ENCODE assay signal across 18 cellular contexts in the genomic region with DNA sequence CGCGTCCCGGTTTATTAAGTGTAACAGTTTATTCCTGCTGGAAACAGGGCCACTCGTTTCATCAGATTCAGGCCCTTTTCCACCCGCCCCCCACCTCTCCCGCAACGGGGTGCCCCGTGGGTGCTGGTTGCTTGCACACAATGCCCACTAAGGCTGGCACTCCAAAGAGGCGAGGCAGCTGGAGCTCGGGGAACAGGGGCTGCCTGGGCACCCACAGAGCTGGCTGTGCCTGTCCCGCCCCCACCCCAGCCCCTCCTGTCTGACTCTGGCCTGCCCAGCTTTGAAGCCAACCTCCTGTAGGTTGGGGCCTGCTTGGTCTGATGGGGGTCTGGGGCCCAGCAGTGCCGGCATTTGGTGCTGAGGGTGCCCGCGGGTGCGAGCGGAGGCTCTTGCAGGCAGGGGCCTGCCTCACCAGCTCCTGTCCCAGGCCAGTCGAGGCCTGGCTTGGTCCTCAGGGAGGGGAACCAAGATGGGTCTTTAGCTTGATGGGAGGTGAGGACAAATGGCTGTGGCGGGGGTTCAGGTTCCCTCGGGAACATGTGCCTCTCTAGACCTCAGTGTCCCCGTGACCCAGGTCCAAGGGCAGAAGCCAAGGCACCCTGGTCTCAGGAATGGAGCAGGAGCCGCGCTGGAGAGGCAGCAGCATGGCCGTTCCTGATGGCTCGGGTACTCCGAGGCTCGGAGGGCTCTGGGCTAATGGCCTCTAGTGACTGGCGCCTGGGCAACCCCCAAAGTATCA. TPM values are rescaled to one million over a fixed set of nuclear protein-coding genes. Genes with fewer than 3 reads are reported as not detected.
DNase-seq lines count a peak whose midpoint lies in the region; ATAC-seq, FAIRE-seq and TF ChIP-seq lines count a peak whose summit lies in the region.
"Had no signal": no experiment of that assay in that cellular context is flagged by ENCODE, and none has a peak within 500 bp of the region (broad histone marks: within the 10 kb centered on the region; RNA-seq: fewer than 3 reads in every experiment).

No MANE protein-coding gene starts in this region.

- H3K4me1 ChIP-seq in right lobe of liver = peaks cover 0 to 22% (median 7%) of the 10 kb centered on the region in 4 donors
- H3K4me1 ChIP-seq in subcutaneous abdominal adipose tissue (ENCODE audit: control insufficient read depth in 5 of 5, insufficient read depth in 5 of 5, low read length in 5 of 5) = peaks cover 15 to 97% (median 60%) of the 10 kb centered on the region in 5 donors

- H3K4me3 ChIP-seq in right lobe of liver (no peak overlapping the region), subcutaneous abdominal adipose tissue (ENCODE audit: low read depth in 1 of 5, low read length in 5 of 5) (no peak overlapping the region)

- no peak overlapping the region for H3K4me3 Mint-ChIP-seq in activated CD4-positive, alpha-beta T cell treated with anti-CD3 and anti-CD28 coated beads, Interleukin-2, amount 10 ng/mL, durations not matched to agents 24 days and 14 days

- WGBS in right lobe of liver (ENCODE audit: insufficient coverage, low coverage, low lambda C conversion rate, missing lambda C conversion rate) = 72% methylated on average over 8 of the region's 27 CpGs

- H3K9ac ChIP-seq in subcutaneous abdominal adipose tissue (ENCODE audit: low read length in 5 of 5) = no peak overlapping the region

- H3K36me3 Mint-ChIP-seq in activated CD4-positive, alpha-beta T cell treated with anti-CD3 and anti-CD28 coated beads, Interleukin-2, amount 10 ng/mL, durations not matched to agents 24 days and 14 days (ENCODE audit: low read depth) = peaks cover 8% of the 10 kb centered on the region

- no peaks in the 10 kb centered on the region for H3K9me3 Mint-ChIP-seq in activated CD4-positive, alpha-beta T cell treated with anti-CD3 and anti-CD28 coated beads, Interleukin-2, amount 10 ng/mL, durations not matched to agents 24 days and 14 days

- DNase-seq in activated CD4-positive, alpha-beta T cell treated with anti-CD3 and anti-CD28 coated beads, Interleukin-2, amount 10 ng/mL, durations not matched to agents 24 days and 14 days = no peak
- DNase-seq in activated CD4-positive, alpha-beta T cell treated with anti-CD3 and anti-CD28 coated beads, Interleukin-2, amount 50 U/mL, for 1 hour = no peak
- DNase-seq in right lobe of liver (peak in 2 of 3 donors; percentile 24 to 55), NCI-H446 (lab: John Stamatoyannopoulos, UW) (no peak), posterior vena cava (ENCODE audit: low spot score) (no peak), urothelium cell line (ENCODE audit: low spot score) (no peak)
- DNase-seq: amniotic stem cell; cortex of kidney; GF-D8; KG1; NCI-H1436 treated with DMSO at 0.1 percent for 48 hours; NCI-H510A treated with DMSO at 0.1 percent for 48 hours; stimulated activated CD4-positive, alpha-beta T cell treated with anti-CD3 and anti-CD28 coated beads, Interleukin-1b, Interleukin-23, amount 100 ng/mL, for 48 hours had no signal

- H3K27ac ChIP-seq in angular gyrus (ENCODE audit: low read depth, low read length) (peak overlapping the region; percentile 99), right lobe of liver (no peak overlapping the region), subcutaneous abdominal adipose tissue (ENCODE audit: low read depth, low read length) (peak overlapping the region; percentile 1)
- H3K27ac ChIP-seq: ovary had no signal

- H3K9me3 ChIP-seq in right lobe of liver (no peaks in the 10 kb centered on the region), subcutaneous abdominal adipose tissue (ENCODE audit: control insufficient read depth in 5 of 5, low read length in 5 of 5) (no peaks in the 10 kb centered on the region)
- H3K9me3 ChIP-seq: ovary had no signal

- peaks cover 4% of the 10 kb centered on the region for H3K4me1 Mint-ChIP-seq in activated CD4-positive, alpha-beta T cell treated with anti-CD3 and anti-CD28 coated beads, Interleukin-2, amount 10 ng/mL, durations not matched to agents 24 days and 14 days

- peaks cover 5% of the 10 kb centered on the region for H3K27me3 Mint-ChIP-seq in activated CD4-positive, alpha-beta T cell treated with anti-CD3 and anti-CD28 coated beads, Interleukin-2, amount 10 ng/mL, durations not matched to agents 24 days and 14 days

- peaks cover 0 to 9% (median 2%) of the 10 kb centered on the region in 4 donors for H3K36me3 ChIP-seq in right lobe of liver
- H3K36me3 ChIP-seq in subcutaneous abdominal adipose tissue (ENCODE audit: control insufficient read depth in 5 of 5, insufficient read depth in 5 of 5, low read length in 5 of 5) = peaks cover 0 to 26% (median 16%) of the 10 kb centered on the region in 5 donors
- H3K36me3 ChIP-seq: ovary had no signal

- no peak for FAIRE-seq in urothelium cell line (lab: Jason Lieb, UNC)
- FAIRE-seq: A204.1 had no signal

- TF ChIP-seq CTCF in right lobe of liver (IDR thresholded peaks at IDR 0.05) = no peak

- intact Hi-C loops in activated CD4-positive, alpha-beta T cell treated with anti-CD3 and anti-CD28 coated beads, Interleukin-2, amount 10 ng/mL, durations not matched to agents 24 days and 14 days (cut with micrococcal nuclease) = loop anchor here (10.0 kb wide), 1 partner anchor 110 kb away; no protein-coding TSS in a partner anchor
- intact Hi-C loops in right lobe of liver (cut with DNase I) = no loop called here
- intact Hi-C loops in posterior vena cava (cut with DNase I) = loop anchor here in 1 of 2 donors (10.0 kb wide), 1 partner anchor 110 kb away; no protein-coding TSS in a partner anchor

- H3K27me3 ChIP-seq in right lobe of liver (no peaks in the 10 kb centered on the region), subcutaneous abdominal adipose tissue (ENCODE audit: control insufficient read depth in 5 of 5, insufficient read depth in 4 of 5, low read length in 5 of 5) (no peaks in the 10 kb centered on the region)
- H3K27me3 ChIP-seq: ovary had no signal

- H3K27ac Mint-ChIP-seq in activated CD4-positive, alpha-beta T cell treated with anti-CD3 and anti-CD28 coated beads, Interleukin-2, amount 10 ng/mL, durations not matched to agents 24 days and 14 days = peak overlapping the region; percentile 45

- TF ChIP-seq POLR2A in right lobe of liver (IDR thresholded peaks at IDR 0.05) = no peak

- ATAC-seq in right lobe of liver = no peak

RNA-seq across cellular contexts. Expression of gene MYBBP1A, which starts 20.1 kb away (rescaled TPM):
- 178 and 181 TPM in 2 replicates for total RNA-seq in activated CD4-positive, alpha-beta T cell treated with anti-CD3 and anti-CD28 coated beads, Interleukin-2, amount 10 ng/mL, durations not matched to agents 24 days and 14 days
- total RNA-seq in right lobe of liver = 10 to 100 TPM; 16.3 to 32.0 (median 23.7) TPM
- total RNA-seq in posterior vena cava = 10 to 100 TPM; 37.9 to 41.0 TPM

RNA-seq across cellular contexts. Expression of gene GGT6, which starts 25.3 kb away (rescaled TPM):
- total RNA-seq in activated CD4-positive, alpha-beta T cell treated with anti-CD3 and anti-CD28 coated beads, Interleukin-2, amount 10 ng/mL, durations not matched to agents 24 days and 14 days = not detected in 2 replicates
- under 1 TPM; 0.09 to 0.92 (median 0.27) TPM for total RNA-seq in right lobe of liver
- not detected for total RNA-seq in posterior vena cava
- total RNA-seq: T-helper 2 cell treated with Interferon-gamma antibody and Interleukin-4, amounts not matched to agents 100 ng/mL and 5 ng/mL, for 36 hours had no signal

RNA-seq across cellular contexts. Expression of gene SPNS2, which starts 36.4 kb away (rescaled TPM):
- total RNA-seq in activated CD4-positive, alpha-beta T cell treated with anti-CD3 and anti-CD28 coated beads, Interleukin-2, amount 10 ng/mL, durations not matched to agents 24 days and 14 days = 0.17 and 0.28 TPM in 2 replicates
- total RNA-seq in right lobe of liver (10 to 100 TPM in 1 of 6 experiments, 1 to 10 TPM in 5; 3.0 to 12.4 (median 7.3) TPM), posterior vena cava (10 to 100 TPM; 16.2 to 20.9 TPM)

RNA-seq across cellular contexts. Expression of gene SMTNL2, which starts 49.2 kb away (rescaled TPM):
- total RNA-seq in activated CD4-positive, alpha-beta T cell treated with anti-CD3 and anti-CD28 coated beads, Interleukin-2, amount 10 ng/mL, durations not matched to agents 24 days and 14 days = not detected in 2 replicates
- total RNA-seq in right lobe of liver (under 1 TPM in 3 of 6 experiments, not detected in 3; 0.12 to 0.25 (median 0.14) TPM), posterior vena cava (1 to 10 TPM; 2.0 to 3.0 TPM)
- total RNA-seq: T-helper 2 cell treated with Interferon-gamma antibody and Interleukin-4, amounts not matched to agents 100 ng/mL and 5 ng/mL, for 36 hours had no signal

Comparison
In these comparisons a context has a peak if more than half of its experiments do, and no peak if none do; other contexts are left out.
1. DNase-seq: peak in right lobe of liver (2 of 3); none in activated CD4-positive, alpha-beta T cell treated with anti-CD3 and anti-CD28 coated beads, Interleukin-2, amount 10 ng/mL, durations not matched to agents 24 days and 14 days (single experiment), activated CD4-positive, alpha-beta T cell treated with anti-CD3 and anti-CD28 coated beads, Interleukin-2, amount 50 U/mL, for 1 hour (single experiment), NCI-H446 (0 of 2), posterior vena cava (single experiment) and urothelium cell line (single experiment).
2. H3K27ac ChIP-seq: peak in angular gyrus (single experiment) and subcutaneous abdominal adipose tissue (single experiment); none in right lobe of liver (0 of 3).